8 cellular contexts compared by ENCODE assay signal in genomic region chr11:105609341-105609781, GRCh38. TPM values are rescaled to one million over a fixed set of nuclear protein-coding genes. Genes with fewer than 3 reads are reported as not detected.
A peak's percentile ranks its signal among the peaks of the same experiment; 100 is the strongest.
DNase-seq lines count a peak whose midpoint lies in the region; ATAC-seq and TF ChIP-seq lines count a peak whose summit lies in the region.

No MANE protein-coding gene starts in this region.

- H3K9me3 Mint-ChIP-seq in stimulated activated naive CD8-positive, alpha-beta T cell treated with anti-CD3 and anti-CD28 coated beads, Interleukin-15, amount 100 ng/mL, for 72 hours, result peaks cover 5 to 7% of the 10 kb centered on the region in 2 donors

- peak; percentile 78 for ATAC-seq in GM19395 (IDR thresholded peaks at IDR 0.05; ENCODE audit: unreplicated experiment)
- ATAC-seq in HG03469 (IDR thresholded peaks at IDR 0.05; ENCODE audit: unreplicated experiment), result peak; percentile 76
- peak; percentile 72 for ATAC-seq in SK-N-SH treated with all-trans-retinoic acid at 6 μM for 48 hours
- ATAC-seq in stimulated activated naive CD8-positive, alpha-beta T cell treated with anti-CD3 and anti-CD28 coated beads, Interleukin-15, amount 100 ng/mL, for 72 hours, result peak; percentile 77

- peaks cover 21% of the 10 kb centered on the region for H3K4me1 Mint-ChIP-seq in stimulated activated naive CD8-positive, alpha-beta T cell treated with anti-CD3 and anti-CD28 coated beads, Interleukin-15, amount 100 ng/mL, for 72 hours

- peak; percentile 81 for DNase-seq in DMS53 (lab: John Stamatoyannopoulos, UW)
- DNase-seq in glomerular endothelial cell (ENCODE audit: extremely low read depth, low read depth, low spot score), result peak; percentile 18
- no peak for DNase-seq in stimulated activated naive CD8-positive, alpha-beta T cell treated with anti-CD3 and anti-CD28 coated beads, Interleukin-15, amount 100 ng/mL, for 72 hours
- DNase-seq in cortex of kidney (lab: John Stamatoyannopoulos, UW), result no peak
- no peak for DNase-seq in KG1 (lab: John Stamatoyannopoulos, UW)

- H3K27me3 Mint-ChIP-seq in stimulated activated naive CD8-positive, alpha-beta T cell treated with anti-CD3 and anti-CD28 coated beads, Interleukin-15, amount 100 ng/mL, for 72 hours, result peaks cover 47% of the 10 kb centered on the region

- H3K27ac Mint-ChIP-seq in stimulated activated naive CD8-positive, alpha-beta T cell treated with anti-CD3 and anti-CD28 coated beads, Interleukin-15, amount 100 ng/mL, for 72 hours, result no peak overlapping the region

- peak overlapping the region; percentile 7 to 69 for H3K4me3 Mint-ChIP-seq in stimulated activated naive CD8-positive, alpha-beta T cell treated with anti-CD3 and anti-CD28 coated beads, Interleukin-15, amount 100 ng/mL, for 72 hours

TF ChIP-seq in SK-N-SH treated with all-trans-retinoic acid at 6 μM for 48 hours, 23 proteins besides CTCF, POLR2A, EP300 and RAD21:
- no peak for TF ChIP-seq RARB (CRISPR knock-in tag; IDR thresholded peaks at IDR 0.05)
- no peak for TF ChIP-seq ZNF8 (CRISPR knock-in tag; IDR thresholded peaks at IDR 0.05)
- no peak for TF ChIP-seq TOX (CRISPR knock-in tag; IDR thresholded peaks at IDR 0.05; ENCODE audit: borderline replicate concordance)
- TF ChIP-seq CSDC2 (CRISPR knock-in tag; IDR thresholded peaks at IDR 0.05), result no peak
- no peak for TF ChIP-seq PATZ1 (CRISPR knock-in tag; IDR thresholded peaks at IDR 0.05; ENCODE audit: borderline replicate concordance)
- no peak for TF ChIP-seq ZNF565 (CRISPR knock-in tag; conservative IDR thresholded peaks at IDR 0.05; ENCODE audit: low read depth)
- TF ChIP-seq ARNTL (CRISPR knock-in tag; IDR thresholded peaks at IDR 0.05; ENCODE audit: borderline replicate concordance, low read depth), result no peak
- no peak for TF ChIP-seq BACH2 (CRISPR knock-in tag; IDR thresholded peaks at IDR 0.05; ENCODE audit: borderline replicate concordance)
- TF ChIP-seq ZFP3 (CRISPR knock-in tag; IDR thresholded peaks at IDR 0.05), result no peak
- no peak for TF ChIP-seq TCF4 (CRISPR knock-in tag; IDR thresholded peaks at IDR 0.05; ENCODE audit: borderline replicate concordance)
- TF ChIP-seq PPARA (CRISPR knock-in tag; IDR thresholded peaks at IDR 0.05; ENCODE audit: borderline replicate concordance), result no peak
- TF ChIP-seq ESRRG (CRISPR knock-in tag; IDR thresholded peaks at IDR 0.05), result no peak
- TF ChIP-seq GLIS3 (CRISPR knock-in tag; IDR thresholded peaks at IDR 0.05), result no peak
- no peak for TF ChIP-seq ZC3H10 (CRISPR knock-in tag; IDR thresholded peaks at IDR 0.05)
- no peak for TF ChIP-seq CSRNP3 (CRISPR knock-in tag; IDR thresholded peaks at IDR 0.05)
- no peak for TF ChIP-seq ZFP30 (CRISPR knock-in tag; IDR thresholded peaks at IDR 0.05)
- TF ChIP-seq CREB5 (CRISPR knock-in tag; IDR thresholded peaks at IDR 0.05; ENCODE audit: low read depth), result no peak
- TF ChIP-seq OSR1 (CRISPR knock-in tag; IDR thresholded peaks at IDR 0.05), result no peak
- no peak for TF ChIP-seq TSHZ2 (CRISPR knock-in tag; IDR thresholded peaks at IDR 0.05)

RNA-seq across cellular contexts. Expression of gene GRIA4, which starts 0.5 kb away (rescaled TPM):
- 0.05 TPM in 1 of 2 replicates, not detected in the other for total RNA-seq in glomerular endothelial cell

Comparison
In these comparisons a context has a peak if more than half of its experiments do, and no peak if none do; other contexts are left out.
1. DNase-seq: peak in DMS53 (single experiment) and glomerular endothelial cell (single experiment); none in stimulated activated naive CD8-positive, alpha-beta T cell treated with anti-CD3 and anti-CD28 coated beads, Interleukin-15, amount 100 ng/mL, for 72 hours (0 of 2), cortex of kidney (single experiment) and KG1 (single experiment).
2. Peak in every context shown above with its lines, with median percentiles within 50 percentile points of each other: ATAC-seq.